ENCODE assay signal across 1 cellular context in the genomic region with DNA sequence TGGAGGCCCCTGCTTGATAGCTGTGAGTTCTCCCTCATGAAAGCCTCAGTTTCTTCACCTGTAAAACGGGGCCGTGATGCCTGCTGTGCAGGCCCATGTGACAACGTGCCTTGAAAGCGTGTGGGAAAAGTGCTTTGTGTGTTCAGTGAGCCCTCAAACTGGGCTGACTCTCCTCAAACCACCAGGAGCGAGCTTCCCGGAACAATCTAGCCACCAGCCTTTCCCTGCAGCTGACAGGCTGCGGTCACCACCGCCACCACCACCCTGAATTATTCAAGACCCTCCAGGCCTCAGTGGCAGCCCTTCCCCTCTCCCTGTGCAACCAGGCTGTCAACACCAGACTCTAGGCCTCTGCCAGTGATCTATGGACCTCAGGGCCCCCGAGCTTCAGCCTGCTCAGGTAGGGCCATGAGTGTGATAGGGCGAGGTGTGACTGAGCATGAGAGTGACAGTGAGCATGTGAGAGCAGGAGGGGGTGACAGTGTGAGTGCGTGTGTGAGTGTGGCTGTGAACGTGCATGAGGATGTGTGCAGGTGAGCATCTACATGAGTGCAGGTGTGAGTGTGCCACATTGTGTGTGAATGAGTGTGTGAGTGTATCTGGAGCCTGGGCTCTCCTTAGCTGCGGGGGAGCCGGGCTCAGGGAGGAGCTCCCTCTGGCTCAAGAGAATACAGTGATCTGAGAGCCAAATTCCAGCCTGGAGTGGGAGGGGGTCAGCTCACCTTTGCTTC.
TF ChIP-seq lines count a peak whose summit lies in the region.

No MANE protein-coding gene starts in this region.

TF ChIP-seq in HepG2, 621 proteins besides CTCF, POLR2A, EP300 and RAD21 (continued from another document and continues in another):
- 0 out of 2 replicates have a peak, but pooled peaks have one; percentile 28 for TF ChIP-seq RARA (CRISPR knock-in tag; IDR thresholded peaks at IDR 0.05)
- peak; percentile 80 for TF ChIP-seq HOXA3 (CRISPR knock-in tag; IDR thresholded peaks at IDR 0.05)
- TF ChIP-seq SOX6 (IDR thresholded peaks at IDR 0.05): no peak
- peak; percentile 46; the same call in 1 of the 2 replicates for TF ChIP-seq SOX6 (CRISPR knock-in tag; IDR thresholded peaks at IDR 0.05)
- TF ChIP-seq, protein P1, sequence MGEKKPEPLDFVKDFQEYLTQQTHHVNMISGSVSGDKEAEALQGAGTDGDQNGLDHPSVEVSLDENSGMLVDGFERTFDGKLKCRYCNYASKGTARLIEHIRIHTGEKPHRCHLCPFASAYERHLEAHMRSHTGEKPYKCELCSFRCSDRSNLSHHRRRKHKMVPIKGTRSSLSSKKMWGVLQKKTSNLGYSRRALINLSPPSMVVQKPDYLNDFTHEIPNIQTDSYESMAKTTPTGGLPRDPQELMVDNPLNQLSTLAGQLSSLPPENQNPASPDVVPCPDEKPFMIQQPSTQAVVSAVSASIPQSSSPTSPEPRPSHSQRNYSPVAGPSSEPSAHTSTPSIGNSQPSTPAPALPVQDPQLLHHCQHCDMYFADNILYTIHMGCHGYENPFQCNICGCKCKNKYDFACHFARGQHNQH (CRISPR knock-in tag; IDR thresholded peaks at IDR 0.05): peak; percentile 2; the same call in 1 of the 2 replicates
- 0 out of 2 replicates have a peak, but pooled peaks have one; percentile 23 for TF ChIP-seq ARNTL (CRISPR knock-in tag; IDR thresholded peaks at IDR 0.05)
- TF ChIP-seq, protein P2, sequence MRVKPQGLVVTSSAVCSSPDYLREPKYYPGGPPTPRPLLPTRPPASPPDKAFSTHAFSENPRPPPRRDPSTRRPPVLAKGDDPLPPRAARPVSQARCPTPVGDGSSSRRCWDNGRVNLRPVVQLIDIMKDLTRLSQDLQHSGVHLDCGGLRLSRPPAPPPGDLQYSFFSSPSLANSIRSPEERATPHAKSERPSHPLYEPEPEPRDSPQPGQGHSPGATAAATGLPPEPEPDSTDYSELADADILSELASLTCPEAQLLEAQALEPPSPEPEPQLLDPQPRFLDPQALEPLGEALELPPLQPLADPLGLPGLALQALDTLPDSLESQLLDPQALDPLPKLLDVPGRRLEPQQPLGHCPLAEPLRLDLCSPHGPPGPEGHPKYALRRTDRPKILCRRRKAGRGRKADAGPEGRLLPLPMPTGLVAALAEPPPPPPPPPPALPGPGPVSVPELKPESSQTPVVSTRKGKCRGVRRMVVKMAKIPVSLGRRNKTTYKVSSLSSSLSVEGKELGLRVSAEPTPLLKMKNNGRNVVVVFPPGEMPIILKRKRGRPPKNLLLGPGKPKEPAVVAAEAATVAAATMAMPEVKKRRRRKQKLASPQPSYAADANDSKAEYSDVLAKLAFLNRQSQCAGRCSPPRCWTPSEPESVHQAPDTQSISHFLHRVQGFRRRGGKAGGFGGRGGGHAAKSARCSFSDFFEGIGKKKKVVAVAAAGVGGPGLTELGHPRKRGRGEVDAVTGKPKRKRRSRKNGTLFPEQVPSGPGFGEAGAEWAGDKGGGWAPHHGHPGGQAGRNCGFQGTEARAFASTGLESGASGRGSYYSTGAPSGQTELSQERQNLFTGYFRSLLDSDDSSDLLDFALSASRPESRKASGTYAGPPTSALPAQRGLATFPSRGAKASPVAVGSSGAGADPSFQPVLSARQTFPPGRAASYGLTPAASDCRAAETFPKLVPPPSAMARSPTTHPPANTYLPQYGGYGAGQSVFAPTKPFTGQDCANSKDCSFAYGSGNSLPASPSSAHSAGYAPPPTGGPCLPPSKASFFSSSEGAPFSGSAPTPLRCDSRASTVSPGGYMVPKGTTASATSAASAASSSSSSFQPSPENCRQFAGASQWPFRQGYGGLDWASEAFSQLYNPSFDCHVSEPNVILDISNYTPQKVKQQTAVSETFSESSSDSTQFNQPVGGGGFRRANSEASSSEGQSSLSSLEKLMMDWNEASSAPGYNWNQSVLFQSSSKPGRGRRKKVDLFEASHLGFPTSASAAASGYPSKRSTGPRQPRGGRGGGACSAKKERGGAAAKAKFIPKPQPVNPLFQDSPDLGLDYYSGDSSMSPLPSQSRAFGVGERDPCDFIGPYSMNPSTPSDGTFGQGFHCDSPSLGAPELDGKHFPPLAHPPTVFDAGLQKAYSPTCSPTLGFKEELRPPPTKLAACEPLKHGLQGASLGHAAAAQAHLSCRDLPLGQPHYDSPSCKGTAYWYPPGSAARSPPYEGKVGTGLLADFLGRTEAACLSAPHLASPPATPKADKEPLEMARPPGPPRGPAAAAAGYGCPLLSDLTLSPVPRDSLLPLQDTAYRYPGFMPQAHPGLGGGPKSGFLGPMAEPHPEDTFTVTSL (CRISPR knock-in tag; IDR thresholded peaks at IDR 0.05; ENCODE audit: borderline replicate concordance): 0 out of 2 replicates have a peak, but pooled peaks have one; percentile 25
- no peak for TF ChIP-seq ZSCAN22 (CRISPR knock-in tag; IDR thresholded peaks at IDR 0.05)
- TF ChIP-seq, protein P3, sequence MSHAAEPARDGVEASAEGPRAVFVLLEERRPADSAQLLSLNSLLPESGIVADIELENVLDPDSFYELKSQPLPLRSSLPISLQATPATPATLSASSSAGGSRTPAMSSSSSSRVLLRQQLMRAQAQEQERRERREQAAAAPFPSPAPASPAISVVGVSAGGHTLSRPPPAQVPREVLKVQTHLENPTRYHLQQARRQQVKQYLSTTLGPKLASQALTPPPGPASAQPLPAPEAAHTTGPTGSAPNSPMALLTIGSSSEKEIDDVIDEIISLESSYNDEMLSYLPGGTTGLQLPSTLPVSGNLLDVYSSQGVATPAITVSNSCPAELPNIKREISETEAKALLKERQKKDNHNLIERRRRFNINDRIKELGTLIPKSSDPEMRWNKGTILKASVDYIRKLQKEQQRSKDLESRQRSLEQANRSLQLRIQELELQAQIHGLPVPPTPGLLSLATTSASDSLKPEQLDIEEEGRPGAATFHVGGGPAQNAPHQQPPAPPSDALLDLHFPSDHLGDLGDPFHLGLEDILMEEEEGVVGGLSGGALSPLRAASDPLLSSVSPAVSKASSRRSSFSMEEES (CRISPR knock-in tag; IDR thresholded peaks at IDR 0.05): peak; percentile 52; the same call in 1 of the 2 replicates
- peak; percentile 85 for TF ChIP-seq SAP130 (CRISPR knock-in tag; IDR thresholded peaks at IDR 0.05; ENCODE audit: low read depth)
- no peak for TF ChIP-seq RCOR2 (CRISPR knock-in tag; IDR thresholded peaks at IDR 0.05)
- TF ChIP-seq U2AF2 (IDR thresholded peaks at IDR 0.05; ENCODE audit: low read depth, low read length): no peak
- TF ChIP-seq KDM6A (CRISPR knock-in tag; IDR thresholded peaks at IDR 0.05; ENCODE audit: low read depth): peak; percentile 76; the same call in 1 of the 2 replicates
- peak; percentile 99 for TF ChIP-seq ZNF18 (CRISPR knock-in tag; IDR thresholded peaks at IDR 0.05; ENCODE audit: insufficient replicate concordance)
- TF ChIP-seq HES4 (CRISPR knock-in tag; IDR thresholded peaks at IDR 0.05; ENCODE audit: borderline replicate concordance): peak; percentile 67; the same call in 1 of the 2 replicates
- TF ChIP-seq SALL1 (CRISPR knock-in tag; IDR thresholded peaks at IDR 0.05): peak; percentile 94
- TF ChIP-seq ZNF556 (CRISPR knock-in tag; IDR thresholded peaks at IDR 0.05; ENCODE audit: borderline replicate concordance): peak; percentile 76
- TF ChIP-seq NR2F6 (IDR thresholded peaks at IDR 0.05): no peak
- 0 out of 2 replicates have a peak, but pooled peaks have one; percentile 20 for TF ChIP-seq NR2F6 (CRISPR knock-in tag; IDR thresholded peaks at IDR 0.05)
- peak; percentile 29; the same call in 1 of the 2 replicates for TF ChIP-seq RFXAP (CRISPR knock-in tag; IDR thresholded peaks at IDR 0.05; ENCODE audit: borderline replicate concordance)
- TF ChIP-seq ZBTB7B (CRISPR knock-in tag; IDR thresholded peaks at IDR 0.05): peak; percentile 85; the same call in 1 of the 2 replicates
- peak; percentile 59; the same call in 1 of the 2 replicates for TF ChIP-seq ZNF788 (CRISPR knock-in tag; IDR thresholded peaks at IDR 0.05; ENCODE audit: borderline replicate concordance)
- TF ChIP-seq PITX1 (CRISPR knock-in tag; IDR thresholded peaks at IDR 0.05): peak; percentile 32; the same call in 1 of the 2 replicates
- TF ChIP-seq SP2 (CRISPR knock-in tag; IDR thresholded peaks at IDR 0.05): 0 out of 2 replicates have a peak, but pooled peaks have one; percentile 21
- TF ChIP-seq MTERF4 (CRISPR knock-in tag; IDR thresholded peaks at IDR 0.05): peak; percentile 51
- TF ChIP-seq MIXL1 (CRISPR knock-in tag; IDR thresholded peaks at IDR 0.05): peak; percentile 36; the same call in 1 of the 2 replicates
- TF ChIP-seq ZNF557 (CRISPR knock-in tag; IDR thresholded peaks at IDR 0.05): no peak
- peak; percentile 64; the same call in 1 of the 2 replicates for TF ChIP-seq SRY (CRISPR knock-in tag; IDR thresholded peaks at IDR 0.05)
- TF ChIP-seq NKX3-1 (CRISPR knock-in tag; IDR thresholded peaks at IDR 0.05): no peak
- TF ChIP-seq ZNF33B (CRISPR knock-in tag; IDR thresholded peaks at IDR 0.05): 0 out of 2 replicates have a peak, but pooled peaks have one; percentile 83
- TF ChIP-seq, protein P4, sequence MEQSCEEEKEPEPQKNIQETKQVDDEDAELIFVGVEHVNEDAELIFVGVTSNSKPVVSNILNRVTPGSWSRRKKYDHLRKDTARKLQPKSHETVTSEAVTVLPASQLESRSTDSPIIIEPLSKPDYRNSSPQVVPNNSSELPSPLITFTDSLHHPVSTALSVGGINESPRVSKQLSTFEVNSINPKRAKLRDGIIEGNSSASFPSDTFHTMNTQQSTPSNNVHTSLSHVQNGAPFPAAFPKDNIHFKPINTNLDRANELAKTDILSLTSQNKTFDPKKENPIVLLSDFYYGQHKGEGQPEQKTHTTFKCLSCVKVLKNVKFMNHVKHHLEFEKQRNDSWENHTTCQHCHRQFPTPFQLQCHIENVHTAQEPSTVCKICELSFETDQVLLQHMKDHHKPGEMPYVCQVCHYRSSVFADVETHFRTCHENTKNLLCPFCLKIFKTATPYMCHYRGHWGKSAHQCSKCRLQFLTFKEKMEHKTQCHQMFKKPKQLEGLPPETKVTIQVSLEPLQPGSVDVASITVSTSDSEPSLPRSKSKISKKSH (CRISPR knock-in tag; IDR thresholded peaks at IDR 0.05; ENCODE audit: borderline replicate concordance): peak; percentile 89
- peak; percentile 83; the same call in 1 of the 2 replicates for TF ChIP-seq ZNF431 (CRISPR knock-in tag; IDR thresholded peaks at IDR 0.05; ENCODE audit: borderline replicate concordance, low read depth)
- TF ChIP-seq LBX2 (CRISPR knock-in tag; IDR thresholded peaks at IDR 0.05; ENCODE audit: borderline replicate concordance): peak; percentile 70; the same call in 1 of the 2 replicates
- TF ChIP-seq MEIS2 (CRISPR knock-in tag; IDR thresholded peaks at IDR 0.05): peak; percentile 36; the same call in 1 of the 2 replicates
- 0 out of 2 replicates have a peak, but pooled peaks have one; percentile 47 for TF ChIP-seq ZFP36L1 (CRISPR knock-in tag; IDR thresholded peaks at IDR 0.05)
- TF ChIP-seq SPEN (CRISPR knock-in tag; IDR thresholded peaks at IDR 0.05; ENCODE audit: low read depth): peak; percentile 55; the same call in 1 of the 2 replicates
- TF ChIP-seq RNF2 (conservative IDR thresholded peaks at IDR 0.05; ENCODE audit: low read depth): peak; percentile 77; the same call in 1 of the 2 replicates
- TF ChIP-seq HDAC2 (CRISPR knock-in tag; IDR thresholded peaks at IDR 0.05): peak; percentile 50
- TF ChIP-seq SSRP1 (CRISPR knock-in tag; IDR thresholded peaks at IDR 0.05): 0 out of 2 replicates have a peak, but pooled peaks have one; percentile 57
- TF ChIP-seq, protein P5, sequence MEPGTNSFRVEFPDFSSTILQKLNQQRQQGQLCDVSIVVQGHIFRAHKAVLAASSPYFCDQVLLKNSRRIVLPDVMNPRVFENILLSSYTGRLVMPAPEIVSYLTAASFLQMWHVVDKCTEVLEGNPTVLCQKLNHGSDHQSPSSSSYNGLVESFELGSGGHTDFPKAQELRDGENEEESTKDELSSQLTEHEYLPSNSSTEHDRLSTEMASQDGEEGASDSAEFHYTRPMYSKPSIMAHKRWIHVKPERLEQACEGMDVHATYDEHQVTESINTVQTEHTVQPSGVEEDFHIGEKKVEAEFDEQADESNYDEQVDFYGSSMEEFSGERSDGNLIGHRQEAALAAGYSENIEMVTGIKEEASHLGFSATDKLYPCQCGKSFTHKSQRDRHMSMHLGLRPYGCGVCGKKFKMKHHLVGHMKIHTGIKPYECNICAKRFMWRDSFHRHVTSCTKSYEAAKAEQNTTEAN (CRISPR knock-in tag; conservative IDR thresholded peaks at IDR 0.05): peak; percentile 99
- peak; percentile 75; the same call in 1 of the 2 replicates for TF ChIP-seq ZMYM3 (CRISPR knock-in tag; IDR thresholded peaks at IDR 0.05)
- no peak for TF ChIP-seq ZNF616 (CRISPR knock-in tag; IDR thresholded peaks at IDR 0.05; ENCODE audit: low read depth)
- peak; percentile 15; the same call in 1 of the 2 replicates for TF ChIP-seq ZNF839 (CRISPR knock-in tag; IDR thresholded peaks at IDR 0.05; ENCODE audit: borderline replicate concordance)
- TF ChIP-seq KAT7 (CRISPR knock-in tag; IDR thresholded peaks at IDR 0.05; ENCODE audit: borderline replicate concordance): peak; percentile 1; the same call in 1 of the 2 replicates
- 0 out of 2 replicates have a peak, but pooled peaks have one; percentile 60 for TF ChIP-seq REL (CRISPR knock-in tag; conservative IDR thresholded peaks at IDR 0.05)
- peak; percentile 98 for TF ChIP-seq ZFX (CRISPR knock-in tag; IDR thresholded peaks at IDR 0.05; ENCODE audit: low read depth)
- peak; percentile 73; the same call in 1 of the 2 replicates for TF ChIP-seq MXD1 (CRISPR knock-in tag; IDR thresholded peaks at IDR 0.05)
- no peak for TF ChIP-seq MAFG (CRISPR knock-in tag; IDR thresholded peaks at IDR 0.05)
- TF ChIP-seq SP4 (CRISPR knock-in tag; IDR thresholded peaks at IDR 0.05): peak; percentile 55; the same call in 1 of the 2 replicates
